ENCODE assay signal across 1 cellular context in genomic region chr17:18260332-18261145, GRCh38.
A peak's percentile ranks its signal among the peaks of the same experiment; 100 is the strongest.
TF ChIP-seq lines count a peak whose summit lies in the region.

MIEF2 (plus strand) TSS chr17:18260662; CDS start chr17:18262721, 2,059 bp downstream.

TF ChIP-seq in HepG2, 621 proteins besides CTCF, POLR2A, EP300 and RAD21 (continued from another document and continues in another):
- no peak for TF ChIP-seq PCBP1 (IDR thresholded peaks at IDR 0.05; ENCODE audit: borderline replicate concordance, low read depth, low read length)
- TF ChIP-seq KAT8 (CRISPR knock-in tag; IDR thresholded peaks at IDR 0.05) = no peak; the same call in none of the 2 replicates
- 0 out of 2 replicates have a peak, but pooled peaks have one; percentile 28 for TF ChIP-seq ZNF552 (CRISPR knock-in tag; IDR thresholded peaks at IDR 0.05; ENCODE audit: borderline replicate concordance)
- peak; percentile 24; the same call in 1 of the 2 replicates for TF ChIP-seq HDAC2 (CRISPR knock-in tag; IDR thresholded peaks at IDR 0.05)
- peak; percentile 40 for TF ChIP-seq ZNF350 (CRISPR knock-in tag; IDR thresholded peaks at IDR 0.05; ENCODE audit: borderline replicate concordance, low read depth)
- peak; percentile 87 for TF ChIP-seq PATZ1 (CRISPR knock-in tag; IDR thresholded peaks at IDR 0.05)
- no peak for TF ChIP-seq GPBP1L1 (CRISPR knock-in tag; IDR thresholded peaks at IDR 0.05)
- peak; percentile 8 for TF ChIP-seq HMGXB3 (CRISPR knock-in tag; IDR thresholded peaks at IDR 0.05; ENCODE audit: borderline replicate concordance)
- TF ChIP-seq GTF3A (CRISPR knock-in tag; conservative IDR thresholded peaks at IDR 0.05) = no peak
- no peak for TF ChIP-seq ZBTB49 (CRISPR knock-in tag; IDR thresholded peaks at IDR 0.05; ENCODE audit: borderline replicate concordance)
- TF ChIP-seq ZBTB43 (CRISPR knock-in tag; conservative IDR thresholded peaks at IDR 0.05) = no peak
- 0 out of 2 replicates have a peak, but pooled peaks have one; percentile 27 for TF ChIP-seq THAP7 (CRISPR knock-in tag; IDR thresholded peaks at IDR 0.05)
- TF ChIP-seq ZNF496 (CRISPR knock-in tag; IDR thresholded peaks at IDR 0.05; ENCODE audit: insufficient replicate concordance) = no peak
- no peak for TF ChIP-seq MEF2D (CRISPR knock-in tag; IDR thresholded peaks at IDR 0.05)
- no peak for TF ChIP-seq KLF13 (CRISPR knock-in tag; IDR thresholded peaks at IDR 0.05)
- TF ChIP-seq HCFC1 (IDR thresholded peaks at IDR 0.05; ENCODE audit: low read depth, low read length) = no peak
- no peak for TF ChIP-seq KDM1A (CRISPR knock-in tag; IDR thresholded peaks at IDR 0.05)
- no peak; the same call in none of the 2 replicates for TF ChIP-seq ZNF563 (CRISPR knock-in tag; IDR thresholded peaks at IDR 0.05)
- peak; percentile 83 for TF ChIP-seq HNRNPLL (IDR thresholded peaks at IDR 0.05; ENCODE audit: low read depth, low read length, poor library complexity, severe bottlenecking)
- no peak for TF ChIP-seq HOXD1 (CRISPR knock-in tag; IDR thresholded peaks at IDR 0.05)
- TF ChIP-seq ZNF703 (CRISPR knock-in tag; IDR thresholded peaks at IDR 0.05; ENCODE audit: borderline replicate concordance) = no peak
- TF ChIP-seq RFX1 (IDR thresholded peaks at IDR 0.05) = no peak
- TF ChIP-seq YEATS2 (CRISPR knock-in tag; IDR thresholded peaks at IDR 0.05; ENCODE audit: borderline replicate concordance) = peak; percentile 59
- no peak for TF ChIP-seq SCMH1 (CRISPR knock-in tag; IDR thresholded peaks at IDR 0.05; ENCODE audit: borderline replicate concordance)
- no peak for TF ChIP-seq ZNF296 (CRISPR knock-in tag; conservative IDR thresholded peaks at IDR 0.05)
- TF ChIP-seq ZNF460 (CRISPR knock-in tag; IDR thresholded peaks at IDR 0.05; ENCODE audit: borderline replicate concordance) = no peak
- no peak for TF ChIP-seq EZH2 (conservative IDR thresholded peaks at IDR 0.05; ENCODE audit: low read depth, low read length)
- no peak for TF ChIP-seq MAFG (CRISPR knock-in tag; IDR thresholded peaks at IDR 0.05)
- TF ChIP-seq RERE (CRISPR knock-in tag; IDR thresholded peaks at IDR 0.05; ENCODE audit: low read depth) = no peak; the same call in 1 of the 2 replicates
- no peak; the same call in none of the 2 replicates for TF ChIP-seq HNF4A (CRISPR knock-in tag; IDR thresholded peaks at IDR 0.05)
- TF ChIP-seq ZNF274 (CRISPR knock-in tag; IDR thresholded peaks at IDR 0.05) = peak; percentile 69
- 0 out of 2 replicates have a peak, but pooled peaks have one; percentile 71 for TF ChIP-seq NAIF1 (CRISPR knock-in tag; IDR thresholded peaks at IDR 0.05; ENCODE audit: borderline replicate concordance)
- TF ChIP-seq SALL2 (CRISPR knock-in tag; IDR thresholded peaks at IDR 0.05) = no peak
- TF ChIP-seq MTA1 (CRISPR knock-in tag; IDR thresholded peaks at IDR 0.05; ENCODE audit: borderline replicate concordance) = no peak; the same call in 1 of the 2 replicates
- TF ChIP-seq RNF2 (conservative IDR thresholded peaks at IDR 0.05; ENCODE audit: low read depth) = peak; percentile 36; the same call in 1 of the 2 replicates
- no peak; the same call in none of the 2 replicates for TF ChIP-seq HIC2 (CRISPR knock-in tag; IDR thresholded peaks at IDR 0.05; ENCODE audit: low read depth)
- TF ChIP-seq PBX3 (CRISPR knock-in tag; IDR thresholded peaks at IDR 0.05; ENCODE audit: borderline replicate concordance) = peak; percentile 59; the same call in 1 of the 2 replicates
- TF ChIP-seq NCOA2 (CRISPR knock-in tag; IDR thresholded peaks at IDR 0.05) = peak; percentile 25; the same call in 1 of the 2 replicates
